In genomic region chr1:218284917-218285635, GRCh38 we compare ENCODE assay signal across 8 cellular contexts. TPM values are rescaled to one million over a fixed set of nuclear protein-coding genes. Genes with fewer than 3 reads are reported as not detected.
DNase-seq lines count a peak whose midpoint lies in the region; ATAC-seq and TF ChIP-seq lines count a peak whose summit lies in the region.

TSS of gene RRP15 (plus strand) at chr1:218285293. CDS start at chr1:218285317, 24 bp downstream.

- H3K9me3 ChIP-seq in mucosa of descending colon: no peaks in the 10 kb centered on the region

- H3K4me1 ChIP-seq in mucosa of descending colon (ENCODE audit: low read depth): peaks cover 9% of the 10 kb centered on the region

- intact Hi-C loops in mucosa of descending colon (cut with DNase I, micrococcal nuclease): no loop called here

- DNase-seq in DMS114 treated with DMSO at 0.1 percent for 48 hours (lab: John Stamatoyannopoulos, UW; ENCODE audit: unreplicated experiment): peak; percentile 78
- peak; percentile 70 for DNase-seq in HuH-7.5 (ENCODE audit: low spot score)
- peak; percentile 94 for DNase-seq in OCI-M1 (lab: John Stamatoyannopoulos, UW)
- peak; percentile 81 for DNase-seq in activated T-cell treated with anti-CD3 and anti-CD28 coated beads for 1 hour (ENCODE audit: low read depth)
- peak; percentile 92 for DNase-seq in epithelial cell of esophagus (ENCODE audit: low read depth)
- DNase-seq in mucosa of descending colon: peak; percentile 89 to 94 (median 92)
- DNase-seq in stimulated activated CD8-positive, alpha-beta memory T cell treated with anti-CD3 and anti-CD28 coated beads, Interleukin-4, amount 100 ng/mL, for 1 hour (ENCODE audit: low read depth in 2 of 2, low spot score in 1 of 2): peak; percentile 69 to 77

- TF ChIP-seq CTCF in epithelial cell of esophagus (IDR thresholded peaks at IDR 0.05; ENCODE audit: insufficient read depth, low read depth, low read length, missing control alignments) (no peak), mucosa of descending colon (IDR thresholded peaks at IDR 0.05) (no peak)

- no peaks in the 10 kb centered on the region for H3K36me3 ChIP-seq in mucosa of descending colon (ENCODE audit: low read depth)

- ATAC-seq in GM21528 (IDR thresholded peaks at IDR 0.05; ENCODE audit: low FRiP score, unreplicated experiment): peak; percentile 100
- ATAC-seq in mucosa of descending colon: peak; percentile 100

- peak within 1 kb of the TSS; percentile 100 for H3K4me3 ChIP-seq in epithelial cell of esophagus (ENCODE audit: low read length)
- H3K4me3 ChIP-seq in mucosa of descending colon: peak within 1 kb of the TSS; percentile 66

RNA-seq across cellular contexts. Expression of gene RRP15, which starts in this region (rescaled TPM):
- 10 to 100 TPM in 2 of 3 donors, 1 to 10 TPM in 1; 9.8 to 17.7 (median 10.0) TPM for total RNA-seq in mucosa of descending colon

Comparison
In these comparisons a context has a peak if more than half of its experiments do, and no peak if none do; other contexts are left out.
1. Peak in every context shown above with its lines: DNase-seq, ATAC-seq and H3K4me3 ChIP-seq.